19 cellular contexts compared by ENCODE assay signal in the genomic region with DNA sequence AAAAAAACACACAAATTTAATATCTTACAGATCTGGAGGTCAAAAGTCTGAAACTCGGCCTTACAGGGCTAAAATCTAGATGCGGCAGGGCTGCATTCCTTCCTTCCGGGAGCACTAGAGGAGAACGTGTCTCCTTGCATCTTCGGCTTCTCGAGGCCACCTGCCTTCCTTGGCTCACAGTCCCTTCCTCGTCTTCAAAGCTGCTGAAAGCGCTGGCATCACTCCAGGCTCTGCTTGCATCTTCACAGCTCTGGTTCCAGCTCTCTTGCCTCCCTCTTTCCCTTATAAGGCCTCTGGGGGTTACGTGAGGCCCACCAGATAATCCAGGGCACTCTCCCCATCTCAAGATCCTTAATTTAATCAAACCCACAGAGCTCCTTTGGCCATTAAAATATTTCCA. TPM values are rescaled to one million over a fixed set of nuclear protein-coding genes. Genes with fewer than 3 reads are reported as not detected.
DNase-seq lines count a peak whose midpoint lies in the region; ATAC-seq and TF ChIP-seq lines count a peak whose summit lies in the region.
"Had no signal": no experiment of that assay in that cellular context is flagged by ENCODE, and none has a peak within 500 bp of the region (broad histone marks: within the 10 kb centered on the region; RNA-seq: fewer than 3 reads in every experiment).

No MANE protein-coding gene starts in this region.

- TF ChIP-seq CTCF in neural progenitor cell (IDR thresholded peaks at IDR 0.05) = no peak

- no peaks in the 10 kb centered on the region for H3K9me3 ChIP-seq in neural progenitor cell (ENCODE audit: low read depth)
- H3K9me3 ChIP-seq: thyroid gland had no signal

- DNase-seq in NCI-H2171 treated with DMSO at 0.1 percent for 48 hours (lab: John Stamatoyannopoulos, UW) (peak; percentile 53), NCI-H2171 (lab: John Stamatoyannopoulos, UW) (no peak), anterior cingulate cortex (lab: John Stamatoyannopoulos, UW) (peak in 32 of 58 donors; percentile 2 to 60 (median 24)), neural progenitor cell (ENCODE audit: low spot score) (no peak), midbrain (lab: John Stamatoyannopoulos, UW) (no peak), NCI-H510A treated with DMSO at 0.1 percent for 48 hours (lab: John Stamatoyannopoulos, UW) (no peak)
- DNase-seq in Jurkat, Clone E6-1 (ENCODE audit: low read depth, low spot score) = peak; percentile 52
- DNase-seq: 8988T; activated CD4-positive, CD25-positive, alpha-beta regulatory T cell; activated CD8-positive, alpha-beta memory T cell treated with anti-CD3 and anti-CD28 coated beads, Interleukin-2, amount 50 U/mL, for 48 hours; amniotic stem cell; NCI-H1694; NCI-H526 treated with DMSO at 0.1 percent for 48 hours; stimulated activated CD4-positive, alpha-beta T cell treated with anti-CD3 and anti-CD28 coated beads, Interleukin-2, amount 100 ng/mL, for 24 hours; thyroid gland had no signal

- no peak overlapping the region for H3K9ac ChIP-seq in neural progenitor cell

- H3K4me2 ChIP-seq in neural progenitor cell = no peak overlapping the region

- no peaks in the 10 kb centered on the region for H3K27me3 ChIP-seq in neural progenitor cell
- H3K27me3 ChIP-seq: thyroid gland had no signal

- no peaks in the 10 kb centered on the region for H3K9me3 Mint-ChIP-seq in neural progenitor cell

- ATAC-seq in HG02678 (IDR thresholded peaks at IDR 0.05; ENCODE audit: unreplicated experiment) = no peak
- ATAC-seq: esophagus mucosa, sciatic nerve had no signal

- H2AFZ ChIP-seq in neural progenitor cell (replicated peaks) = no peak overlapping the region

- H3K27ac ChIP-seq in neural progenitor cell = no peak overlapping the region
- H3K27ac ChIP-seq: thyroid gland had no signal

- H3K36me3 Mint-ChIP-seq in neural progenitor cell = peaks cover 22% of the 10 kb centered on the region

- peak overlapping the region; percentile 87 for H3K27ac Mint-ChIP-seq in neural progenitor cell

- no peak overlapping the region for H3K4me3 ChIP-seq in Jurkat, Clone E6-1 (ENCODE audit: low read length)
- H3K4me3 ChIP-seq in neural progenitor cell = no peak overlapping the region
- H3K4me3 ChIP-seq: thyroid gland had no signal

- no peaks in the 10 kb centered on the region for H3K27me3 Mint-ChIP-seq in neural progenitor cell (ENCODE audit: insufficient read depth, low read depth)

- peaks cover 8% of the 10 kb centered on the region for H3K79me2 ChIP-seq in neural progenitor cell (ENCODE audit: low read depth)

- H4K20me1 ChIP-seq in neural progenitor cell (ENCODE audit: low read depth) = no peaks in the 10 kb centered on the region

- no peaks in the 10 kb centered on the region for H3K4me1 Mint-ChIP-seq in neural progenitor cell

- no peak overlapping the region for H3K4me3 Mint-ChIP-seq in neural progenitor cell

- no peaks in the 10 kb centered on the region for H3K4me1 ChIP-seq in neural progenitor cell
- H3K4me1 ChIP-seq: thyroid gland had no signal

- no peaks in the 10 kb centered on the region for H3F3A ChIP-seq in neural progenitor cell (ENCODE audit: low read depth)

- no peaks in the 10 kb centered on the region for H3K36me3 ChIP-seq in neural progenitor cell

RNA-seq across cellular contexts. Expression of gene XRCC1, which starts 10.5 kb away (rescaled TPM):
- polyA plus RNA-seq in Jurkat, Clone E6-1 (2012; ENCODE audit: insufficient read depth, insufficient read length) = 89.6 TPM
- total RNA-seq in neural progenitor cell (ENCODE audit: low replicate concordance) = 33.8 and 88.8 TPM in 2 replicates

RNA-seq across cellular contexts. Expression of gene PINLYP, which starts 10.8 kb away (rescaled TPM):
- not detected for polyA plus RNA-seq in Jurkat, Clone E6-1 (2012; ENCODE audit: insufficient read depth, insufficient read length)
- total RNA-seq in neural progenitor cell (ENCODE audit: low replicate concordance) = 4.0 and 8.6 TPM in 2 replicates

RNA-seq across cellular contexts. Expression of gene IRGQ, which starts 31.1 kb away (rescaled TPM):
- polyA plus RNA-seq in Jurkat, Clone E6-1 (2012; ENCODE audit: insufficient read depth, insufficient read length) = 3.4 TPM
- total RNA-seq in neural progenitor cell (ENCODE audit: low replicate concordance) = 27.4 and 31.5 TPM in 2 replicates

RNA-seq across cellular contexts. Expression of gene ZNF576, which starts 31.6 kb away (rescaled TPM):
- 18.1 TPM for polyA plus RNA-seq in Jurkat, Clone E6-1 (2012; ENCODE audit: insufficient read depth, insufficient read length)
- total RNA-seq in neural progenitor cell (ENCODE audit: low replicate concordance) = 6.8 and 9.0 TPM in 2 replicates

RNA-seq across cellular contexts. Expression of gene ZNF575, which starts 31.8 kb away (rescaled TPM):
- polyA plus RNA-seq in Jurkat, Clone E6-1 (2012; ENCODE audit: insufficient read depth, insufficient read length) = 8.7 TPM
- total RNA-seq in neural progenitor cell (ENCODE audit: low replicate concordance) = not detected in 2 replicates
- total RNA-seq: H1 had no signal

Comparison
In these comparisons a context has a peak if more than half of its experiments do, and no peak if none do; other contexts are left out.
1. DNase-seq: peak in NCI-H2171 treated with DMSO at 0.1 percent for 48 hours (single experiment), Jurkat, Clone E6-1 (single experiment) and anterior cingulate cortex (32 of 58); none in NCI-H2171 (single experiment), neural progenitor cell (single experiment), midbrain (single experiment) and NCI-H510A treated with DMSO at 0.1 percent for 48 hours (single experiment).